Comparison of ENCODE assay signal across 20 cellular contexts in genomic region chr5:91257301-91257700, GRCh38.
A peak's percentile ranks its signal among the peaks of the same experiment; 100 is the strongest.
DNase-seq lines count a peak whose midpoint lies in the region; ATAC-seq and TF ChIP-seq lines count a peak whose summit lies in the region.
"Had no signal": no experiment of that assay in that cellular context is flagged by ENCODE, and none has a peak within 500 bp of the region (broad histone marks: within the 10 kb centered on the region; RNA-seq: fewer than 3 reads in every experiment).

No MANE protein-coding gene starts in this region.

- H4K20me1 ChIP-seq in IMR-90 (ENCODE audit: insufficient read depth, low read length) = no peaks in the 10 kb centered on the region
- no peaks in the 10 kb centered on the region for H4K20me1 ChIP-seq in smooth muscle cell (ENCODE audit: low read depth)

- H2BK5ac ChIP-seq in IMR-90 (ENCODE audit: low read depth, low read length, poor library complexity, severe bottlenecking) = no peak overlapping the region

- no peak overlapping the region for H3K9ac ChIP-seq in IMR-90 (ENCODE audit: low read depth, low read length)
- no peak overlapping the region for H3K9ac ChIP-seq in smooth muscle cell (ENCODE audit: low read depth)
- H3K9ac ChIP-seq: SK-N-SH had no signal

- H2BK20ac ChIP-seq in IMR-90 (ENCODE audit: low read depth, low read length) = no peak overlapping the region

- H3K56ac ChIP-seq in IMR-90 (ENCODE audit: extremely low read depth, insufficient read depth, low read length) = no peak overlapping the region

- H2BK120ac ChIP-seq in IMR-90 (ENCODE audit: low read depth, low read length) = no peak overlapping the region

- TF ChIP-seq CTCF in IMR-90 (conservative IDR thresholded peaks at IDR 0.05; ENCODE audit: low read depth, low read length) = no peak
- no peak for TF ChIP-seq CTCF in choroid plexus epithelial cell (conservative IDR thresholded peaks at IDR 0.05; ENCODE audit: low read depth, low read length)
- no peak for TF ChIP-seq CTCF in smooth muscle cell (IDR thresholded peaks at IDR 0.05; ENCODE audit: borderline replicate concordance, insufficient read depth, poor library complexity, severe bottlenecking)

- intact Hi-C loops in IMR-90 (cut with micrococcal nuclease) = no loop called here

- no peak overlapping the region for H2BK15ac ChIP-seq in IMR-90 (ENCODE audit: low read depth, low read length)

- H3K27ac ChIP-seq in IMR-90 (ENCODE audit: insufficient read depth, low read length) = no peak overlapping the region
- H3K27ac ChIP-seq in smooth muscle cell (ENCODE audit: low read depth) = no peak overlapping the region

- H3K9me3 ChIP-seq in IMR-90 (ENCODE audit: control insufficient read depth, insufficient read depth, low read length) (no peaks in the 10 kb centered on the region), smooth muscle cell (replicated peaks; ENCODE audit: low read depth) (no peaks in the 10 kb centered on the region)
- H3K9me3 ChIP-seq: SK-N-SH had no signal

- in situ Hi-C loops in IMR-90 (cut with MboI; ENCODE audit: low sequenced_read_pairs) = no loop called here

- no peak overlapping the region for H4K91ac ChIP-seq in IMR-90 (ENCODE audit: insufficient read depth, low read depth, low read length)

- no peak overlapping the region for H3K18ac ChIP-seq in IMR-90 (ENCODE audit: low read depth, low read length)

- TF ChIP-seq RAD21 in IMR-90 (IDR thresholded peaks at IDR 0.05; ENCODE audit: low read length) = no peak

- H3K36me3 ChIP-seq in IMR-90 (ENCODE audit: control insufficient read depth, insufficient read depth, low read length) (no peaks in the 10 kb centered on the region), smooth muscle cell (ENCODE audit: low read depth) (no peaks in the 10 kb centered on the region)

- H3K4me1 ChIP-seq in IMR-90 (ENCODE audit: control insufficient read depth, insufficient read depth, low read length) = no peaks in the 10 kb centered on the region
- H3K4me1 ChIP-seq in smooth muscle cell (ENCODE audit: low read depth) = no peaks in the 10 kb centered on the region

- H3F3A ChIP-seq in smooth muscle cell (ENCODE audit: low read depth) = no peaks in the 10 kb centered on the region

- no TSS peak for BruUV-seq in IMR-90 (replicated peaks; lab: Mats Ljungman, UMichigan)

- H4K8ac ChIP-seq in IMR-90 (ENCODE audit: low read depth in 2 of 2, low read length in 2 of 2) = no peak overlapping the region

- no peak overlapping the region for H3K23ac ChIP-seq in IMR-90 (ENCODE audit: low read depth, low read length)

- DNase-seq in IMR-90 (peak; percentile 56), choroid plexus epithelial cell (ENCODE audit: low read depth) (peak; percentile 32), iris pigment epithelial cell (ENCODE audit: low read depth) (peak; percentile 60), smooth muscle cell (lab: John Stamatoyannopoulos, UW; ENCODE audit: unreplicated experiment) (no peak), hepatic stellate cell (ENCODE audit: low spot score) (no peak), COLO668 (lab: John Stamatoyannopoulos, UW; ENCODE audit: unreplicated experiment) (no peak), 8988T (no peak)
- DNase-seq: ACHN, DMS153, DND-41, KBM-7, NCI-H1048, NCI-H1417, NCI-H1694 treated with DMSO at 0.1 percent for 48 hours, NCI-H2081, NCI-H2227 treated with DMSO at 0.1 percent for 48 hours, NCI-H526 treated with DMSO at 0.1 percent for 48 hours, SIG-M5, SK-N-SH had no signal

- no peak for TF ChIP-seq POLR2A in IMR-90 (IDR thresholded peaks at IDR 0.05; ENCODE audit: low read depth, low read length)

- POLR2A ChIA-PET in IMR-90 (lab: Charles Lee; ENCODE audit: unreplicated experiment) = no interaction called here

- no peak overlapping the region for H3K4me3 ChIP-seq in IMR-90 (ENCODE audit: insufficient read depth, low read depth, low read length)
- no peak overlapping the region for H3K4me3 ChIP-seq in choroid plexus epithelial cell (ENCODE audit: low read depth, low read length)
- H3K4me3 ChIP-seq in smooth muscle cell = no peak overlapping the region

- H3K79me2 ChIP-seq in smooth muscle cell (ENCODE audit: low read depth) = no peaks in the 10 kb centered on the region

- no peak overlapping the region for H2AK9ac ChIP-seq in IMR-90 (replicated peaks; ENCODE audit: low read depth, low read length, poor library complexity)

- H2AK5ac ChIP-seq in IMR-90 (ENCODE audit: low read depth, low read length) = no peak overlapping the region

- H2AFZ ChIP-seq in IMR-90 (replicated peaks; ENCODE audit: low read length, poor library complexity) (no peak overlapping the region), smooth muscle cell (ENCODE audit: low read depth) (no peak overlapping the region)

- no peak overlapping the region for H3K4ac ChIP-seq in IMR-90 (ENCODE audit: low read depth, low read length)

- no peak overlapping the region for H3K4me2 ChIP-seq in IMR-90 (ENCODE audit: low read depth, low read length)
- H3K4me2 ChIP-seq in smooth muscle cell = peak overlapping the region; percentile 25
- H3K4me2 ChIP-seq: SK-N-SH had no signal

- H3K27me3 ChIP-seq in IMR-90 (ENCODE audit: control insufficient read depth, insufficient read depth, low read length) = no peaks in the 10 kb centered on the region
- no peaks in the 10 kb centered on the region for H3K27me3 ChIP-seq in smooth muscle cell (ENCODE audit: low read depth)

- H4K5ac ChIP-seq in IMR-90 (ENCODE audit: low read depth, low read length) = no peak overlapping the region

- CTCF ChIA-PET in IMR-90 (lab: Yijun Ruan, JAX) = no interaction called here

- H3K9me1 ChIP-seq in IMR-90 (ENCODE audit: insufficient read depth, low read length) = no peaks in the 10 kb centered on the region

- no peak for ATAC-seq in IMR-90 (ENCODE audit: low read depth)
- ATAC-seq in HG02970 (IDR thresholded peaks at IDR 0.05; ENCODE audit: low FRiP score, unreplicated experiment) = no peak

- H3K79me1 ChIP-seq in IMR-90 (ENCODE audit: low read depth in 1 of 2, low read length in 2 of 2) = no peaks in the 10 kb centered on the region

- H3K14ac ChIP-seq in IMR-90 (replicated peaks; ENCODE audit: low read depth, low read length) = no peak overlapping the region

- dilution Hi-C loops in IMR-90 (cut with HindIII; ENCODE audit: low sequenced_read_pairs, unreplicated experiment) = no loop called here

TF ChIP-seq in IMR-90, 13 proteins besides CTCF, POLR2A, EP300 and RAD21:
- TF ChIP-seq, protein P1, sequence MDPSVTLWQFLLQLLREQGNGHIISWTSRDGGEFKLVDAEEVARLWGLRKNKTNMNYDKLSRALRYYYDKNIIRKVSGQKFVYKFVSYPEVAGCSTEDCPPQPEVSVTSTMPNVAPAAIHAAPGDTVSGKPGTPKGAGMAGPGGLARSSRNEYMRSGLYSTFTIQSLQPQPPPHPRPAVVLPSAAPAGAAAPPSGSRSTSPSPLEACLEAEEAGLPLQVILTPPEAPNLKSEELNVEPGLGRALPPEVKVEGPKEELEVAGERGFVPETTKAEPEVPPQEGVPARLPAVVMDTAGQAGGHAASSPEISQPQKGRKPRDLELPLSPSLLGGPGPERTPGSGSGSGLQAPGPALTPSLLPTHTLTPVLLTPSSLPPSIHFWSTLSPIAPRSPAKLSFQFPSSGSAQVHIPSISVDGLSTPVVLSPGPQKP (IDR thresholded peaks at IDR 0.05; ENCODE audit: borderline replicate concordance, low read depth, low read length) = no peak
- TF ChIP-seq BHLHE40 (IDR thresholded peaks at IDR 0.05; ENCODE audit: low read depth, low read length) = no peak
TF ChIP-seq in IMR-90: peak in this region for 0.

Comparison
In these comparisons a context has a peak if more than half of its experiments do, and no peak if none do; other contexts are left out.
1. DNase-seq: peak in IMR-90 (single experiment), choroid plexus epithelial cell (single experiment) and iris pigment epithelial cell (single experiment); none in smooth muscle cell (single experiment), hepatic stellate cell (single experiment), COLO668 (single experiment) and 8988T (single experiment).